ENCODE assay signal across 8 cellular contexts in the genomic region with DNA sequence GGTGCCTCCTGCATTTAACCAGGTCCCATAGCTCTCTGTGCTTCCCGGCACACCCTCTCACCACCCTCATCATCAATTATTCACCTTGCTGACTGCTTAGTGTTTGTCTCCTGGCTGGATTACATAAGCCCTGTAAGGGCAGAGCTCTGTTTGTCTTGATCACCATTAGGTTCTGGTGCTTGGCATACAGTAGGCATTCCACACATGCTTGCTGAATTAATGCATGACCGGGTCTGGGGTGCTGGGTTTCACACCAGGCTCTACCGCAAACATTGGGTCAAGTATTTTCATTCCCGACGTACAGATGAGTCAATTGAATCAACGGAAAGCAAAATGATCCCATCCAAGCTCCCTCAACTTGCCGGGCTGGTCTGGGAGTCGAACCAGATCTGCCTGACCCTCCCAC. TPM values are rescaled to one million over a fixed set of nuclear protein-coding genes. Genes with fewer than 3 reads are reported as not detected.
A peak's percentile ranks its signal among the peaks of the same experiment; 100 is the strongest.
DNase-seq lines count a peak whose midpoint lies in the region; ATAC-seq and TF ChIP-seq lines count a peak whose summit lies in the region.

No MANE protein-coding gene starts in this region.

- no peaks in the 10 kb centered on the region; the same call in 1 of the 2 replicates for H3K9me3 Mint-ChIP-seq in HFFc6
- no peaks in the 10 kb centered on the region for H3K9me3 Mint-ChIP-seq in activated T-cell treated with anti-CD3 and anti-CD28 coated beads, Interleukin-2, amount 50 U/mL, for 4 hours

- peak; percentile 25 for DNase-seq in AG08396 (ENCODE audit: low spot score)
- peak; percentile 46 for DNase-seq in HFFc6
- no peak for DNase-seq in activated T-cell treated with anti-CD3 and anti-CD28 coated beads, Interleukin-2, amount 50 U/mL, for 4 hours
- peak; percentile 91 for DNase-seq in iris pigment epithelial cell (ENCODE audit: low read depth)
- no peak for DNase-seq in cerebellar cortex (ENCODE audit: low spot score)
- DNase-seq in adrenal gland, result no peak
- no peak for DNase-seq in HEK293T (ENCODE audit: extremely low spot score)
- DNase-seq in retina, result no peak

- no peaks in the 10 kb centered on the region for H3K36me3 Mint-ChIP-seq in HFFc6 (ENCODE audit: low read depth)
- H3K36me3 Mint-ChIP-seq in activated T-cell treated with anti-CD3 and anti-CD28 coated beads, Interleukin-2, amount 50 U/mL, for 4 hours (ENCODE audit: insufficient read depth), result peaks cover 7% of the 10 kb centered on the region

- WGBS in adrenal gland, 4 donors, result 40 to 72% (median 45%) methylated on average over 8 of the region's 8 CpGs

- H3K36me3 ChIP-seq in adrenal gland (replicated peaks in 1 of 2), result no peaks in the 10 kb centered on the region

- peak; percentile 5 to 12 for ATAC-seq in activated T-cell treated with anti-CD3 and anti-CD28 coated beads, Interleukin-2, amount 50 U/mL, for 4 hours

- no peak for TF ChIP-seq POLR2A in adrenal gland (IDR thresholded peaks at IDR 0.05)

- peaks cover 15% of the 10 kb centered on the region for H3K27me3 Mint-ChIP-seq in HFFc6 (ENCODE audit: insufficient read depth)
- no peaks in the 10 kb centered on the region for H3K27me3 Mint-ChIP-seq in activated T-cell treated with anti-CD3 and anti-CD28 coated beads, Interleukin-2, amount 50 U/mL, for 4 hours (ENCODE audit: low read depth)

- peak overlapping the region; percentile 41; the same call in 1 of the 2 replicates for H3K4me3 Mint-ChIP-seq in HFFc6
- H3K4me3 Mint-ChIP-seq in activated T-cell treated with anti-CD3 and anti-CD28 coated beads, Interleukin-2, amount 50 U/mL, for 4 hours, result peak overlapping the region; percentile 87

- POLR2A ChIA-PET in HEK293T (lab: Yijun Ruan, JAX), result no interaction called here

- CTCF ChIA-PET in HEK293T (lab: Yijun Ruan, JAX), result no interaction called here

- peaks cover 20% of the 10 kb centered on the region for H3K4me1 Mint-ChIP-seq in HFFc6 (ENCODE audit: low read depth)
- H3K4me1 Mint-ChIP-seq in activated T-cell treated with anti-CD3 and anti-CD28 coated beads, Interleukin-2, amount 50 U/mL, for 4 hours (ENCODE audit: low read depth), result peaks cover 62% of the 10 kb centered on the region

- peak overlapping the region in 2 of 5 donors; percentile 12 to 63 for H3K27ac ChIP-seq in adrenal gland

- no peaks in the 10 kb centered on the region for H3K9me3 ChIP-seq in adrenal gland (replicated peaks in 1 of 3)

- peak overlapping the region; percentile 16; the same call in 1 of the 2 replicates for H3K27ac Mint-ChIP-seq in HFFc6

- TF ChIP-seq CTCF in HFFc6 (IDR thresholded peaks at IDR 0.05) (no peak), adrenal gland (IDR thresholded peaks at IDR 0.05) (no peak)

- no peaks in the 10 kb centered on the region for H3K27me3 ChIP-seq in adrenal gland

- intact Hi-C loops in adrenal gland (cut with DNase I), result no loop called here

- peaks cover 0 to 5% of the 10 kb centered on the region in 2 donors for H3K4me1 ChIP-seq in adrenal gland (replicated peaks in 1 of 2)

- H3K4me3 ChIP-seq in adrenal gland, result peak overlapping the region in 1 of 4 donors; percentile 11

TF ChIP-seq in HEK293T, 16 proteins besides CTCF, POLR2A, EP300 and RAD21:
- TF ChIP-seq FOXM1 (IDR thresholded peaks at IDR 0.05; ENCODE audit: borderline replicate concordance), result no peak
- TF ChIP-seq SUZ12 (IDR thresholded peaks at IDR 0.05), result no peak
- TF ChIP-seq HDGF (IDR thresholded peaks at IDR 0.05; ENCODE audit: borderline replicate concordance), result no peak
- TF ChIP-seq LEF1 (IDR thresholded peaks at IDR 0.05; ENCODE audit: borderline replicate concordance), result no peak
- TF ChIP-seq NFRKB (IDR thresholded peaks at IDR 0.05), result no peak
- no peak for TF ChIP-seq BHLHE40 (IDR thresholded peaks at IDR 0.05; ENCODE audit: borderline replicate concordance)
- no peak for TF ChIP-seq L3MBTL2 (conservative IDR thresholded peaks at IDR 0.05)
- no peak for TF ChIP-seq ZNF384 (IDR thresholded peaks at IDR 0.05)
- no peak for TF ChIP-seq FOXK2 (IDR thresholded peaks at IDR 0.05)
- TF ChIP-seq FOXA1 (IDR thresholded peaks at IDR 0.05), result no peak
- no peak for TF ChIP-seq TARDBP (IDR thresholded peaks at IDR 0.05)
- TF ChIP-seq CTBP1 (IDR thresholded peaks at IDR 0.05; ENCODE audit: borderline replicate concordance), result no peak
- TF ChIP-seq ARNT (IDR thresholded peaks at IDR 0.05), result no peak
- TF ChIP-seq, protein P1, sequence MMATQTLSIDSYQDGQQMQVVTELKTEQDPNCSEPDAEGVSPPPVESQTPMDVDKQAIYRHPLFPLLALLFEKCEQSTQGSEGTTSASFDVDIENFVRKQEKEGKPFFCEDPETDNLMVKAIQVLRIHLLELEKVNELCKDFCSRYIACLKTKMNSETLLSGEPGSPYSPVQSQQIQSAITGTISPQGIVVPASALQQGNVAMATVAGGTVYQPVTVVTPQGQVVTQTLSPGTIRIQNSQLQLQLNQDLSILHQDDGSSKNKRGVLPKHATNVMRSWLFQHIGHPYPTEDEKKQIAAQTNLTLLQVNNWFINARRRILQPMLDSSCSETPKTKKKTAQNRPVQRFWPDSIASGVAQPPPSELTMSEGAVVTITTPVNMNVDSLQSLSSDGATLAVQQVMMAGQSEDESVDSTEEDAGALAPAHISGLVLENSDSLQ (IDR thresholded peaks at IDR 0.05), result no peak

RNA-seq across cellular contexts. Expression of gene VAV1, which starts 28.5 kb away (rescaled TPM):
- total RNA-seq in HFFc6 (2021; fragmentation: NEBNext Ultra II Directional; extraction: Animal tissue kit (Norgen Biotek cat#: 25700)), result not detected
- 10 to 100 TPM; 65.7 to 75.6 (median 70.7) TPM for total RNA-seq in activated T-cell treated with anti-CD3 and anti-CD28 coated beads, Interleukin-2, amount 50 U/mL, for 4 hours
- 10 to 100 TPM in 4 of 8 donors, 1 to 10 TPM in 4; 4.5 to 21.1 (median 10.1) TPM for total RNA-seq in adrenal gland
- 10 to 100 TPM in 1 of 3 donors, 1 to 10 TPM in 2; 2.4 to 13.7 (median 4.7) TPM for polyA plus RNA-seq in adrenal gland

RNA-seq across cellular contexts. Expression of gene SH2D3A, which starts 33.8 kb away (rescaled TPM):
- total RNA-seq in HFFc6 (2021; fragmentation: NEBNext Ultra II Directional; extraction: Animal tissue kit (Norgen Biotek cat#: 25700)), result not detected
- total RNA-seq in activated T-cell treated with anti-CD3 and anti-CD28 coated beads, Interleukin-2, amount 50 U/mL, for 4 hours, result 10 to 100 TPM; 24.6 to 27.8 (median 27.4) TPM
- total RNA-seq in adrenal gland, result 1 to 10 TPM in 1 of 8 donors, under 1 TPM in 5, not detected in 2; 0.24 to 1.7 (median 0.44) TPM
- under 1 TPM; 0.22 to 0.64 (median 0.40) TPM for polyA plus RNA-seq in adrenal gland

Comparison
In these comparisons a context has a peak if more than half of its experiments do, and no peak if none do; other contexts are left out.
1. DNase-seq: peak in AG08396 (single experiment), HFFc6 (single experiment) and iris pigment epithelial cell (single experiment); none in activated T-cell treated with anti-CD3 and anti-CD28 coated beads, Interleukin-2, amount 50 U/mL, for 4 hours (single experiment), cerebellar cortex (single experiment), adrenal gland (0 of 7), HEK293T (single experiment) and retina (single experiment).
2. RNA of gene VAV1, which starts 28.5 kb away (total RNA-seq): 65.7 to 75.6 TPM in activated T-cell treated with anti-CD3 and anti-CD28 coated beads, Interleukin-2, amount 50 U/mL, for 4 hours and 4.5 to 21.1 TPM in adrenal gland; not detected in HFFc6; every median in the first group is over 4 times any median in the second.
3. RNA of gene SH2D3A, which starts 33.8 kb away (total RNA-seq): 24.6 to 27.8 TPM in activated T-cell treated with anti-CD3 and anti-CD28 coated beads, Interleukin-2, amount 50 U/mL, for 4 hours; 0.24 to 1.7 TPM in adrenal gland and not detected in HFFc6; every median in the first group is over 4 times any median in the second.